ENCODE assay signal across 1 cellular context in the genomic region with DNA sequence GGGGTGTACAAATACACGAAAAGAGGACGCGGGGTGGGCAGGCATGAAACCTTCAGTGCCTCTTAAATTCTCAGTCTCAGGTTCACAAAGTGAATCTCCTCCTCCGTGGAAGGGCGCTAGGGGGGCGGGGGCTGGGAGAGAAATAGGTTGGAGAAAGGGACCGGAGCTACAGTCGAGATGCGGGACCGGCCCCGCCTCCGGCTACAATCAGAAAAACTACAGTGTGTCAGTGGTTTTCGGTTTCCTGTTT.
TF ChIP-seq lines count a peak whose summit lies in the region.

No MANE protein-coding gene starts in this region.

TF ChIP-seq in IMR-90, 13 proteins besides CTCF, POLR2A, EP300 and RAD21 (continued from another document):
- TF ChIP-seq ELK1 (IDR thresholded peaks at IDR 0.05; ENCODE audit: borderline replicate concordance, low read depth, low read length) (no peak), MAFK (IDR thresholded peaks at IDR 0.05; ENCODE audit: low read depth, low read length) (no peak), NFE2L2 (IDR thresholded peaks at IDR 0.05; ENCODE audit: low read depth, low read length) (no peak), MXI1 (IDR thresholded peaks at IDR 0.05; ENCODE audit: borderline replicate concordance, low read depth, low read length) (no peak; the same call in 1 of the 2 replicates), FOS (IDR thresholded peaks at IDR 0.05; ENCODE audit: low read depth, low read length) (no peak), SMC3 (IDR thresholded peaks at IDR 0.05; ENCODE audit: low read depth, low read length) (no peak; the same call in 1 of the 2 replicates), CHD1 (IDR thresholded peaks at IDR 0.05; ENCODE audit: low read depth, low read length) (no peak), MAZ (IDR thresholded peaks at IDR 0.05; ENCODE audit: borderline replicate concordance, low read depth, low read length) (no peak), BHLHE40 (IDR thresholded peaks at IDR 0.05; ENCODE audit: low read depth, low read length) (no peak), RCOR1 (IDR thresholded peaks at IDR 0.05; ENCODE audit: insufficient replicate concordance, low read length) (no peak), CEBPB (IDR thresholded peaks at IDR 0.05; ENCODE audit: low read depth, low read length) (no peak)
